Comparison of ENCODE assay signal across 10 cellular contexts in the genomic region with DNA sequence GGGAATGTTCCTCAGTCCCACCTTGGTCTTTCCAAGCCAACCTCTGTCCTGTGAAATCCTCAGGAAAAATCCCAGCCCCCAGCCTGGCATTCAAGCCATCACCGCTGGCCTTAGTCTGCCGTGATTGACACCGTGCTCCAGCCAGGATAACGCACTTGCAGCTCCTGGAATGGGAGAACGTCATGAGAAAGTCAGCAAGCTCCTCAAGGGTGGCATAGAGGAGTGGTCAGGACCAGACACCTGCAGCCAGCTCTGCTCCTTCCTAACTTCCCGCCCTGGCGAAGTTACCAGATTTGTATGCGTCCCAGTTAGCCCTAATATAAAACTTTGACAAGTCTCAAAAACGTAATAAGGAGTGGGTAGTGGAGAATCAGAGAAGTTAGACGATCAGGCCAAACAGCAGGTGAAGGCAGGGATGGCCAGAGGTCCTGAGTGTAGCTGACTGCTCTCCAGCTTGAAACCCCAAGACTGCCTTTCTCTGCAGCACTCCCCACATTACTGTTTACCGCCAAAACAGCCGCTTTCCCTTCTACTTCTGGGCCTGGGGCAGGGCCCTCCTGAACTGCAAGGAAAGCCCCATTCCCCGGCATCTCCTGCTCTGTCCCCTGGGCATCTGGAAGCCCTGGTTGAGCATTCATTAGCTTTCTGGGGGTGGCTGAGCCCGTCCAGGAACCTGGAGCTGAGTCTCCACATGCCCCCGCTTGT. TPM values are rescaled to one million over a fixed set of nuclear protein-coding genes. Genes with fewer than 3 reads are reported as not detected.
DNase-seq lines count a peak whose midpoint lies in the region; ATAC-seq, FAIRE-seq and TF ChIP-seq lines count a peak whose summit lies in the region.
"Had no signal": no experiment of that assay in that cellular context is flagged by ENCODE, and none has a peak within 500 bp of the region (broad histone marks: within the 10 kb centered on the region; RNA-seq: fewer than 3 reads in every experiment).

No MANE protein-coding gene starts in this region.

- FAIRE-seq in urothelium cell line (lab: Jason Lieb, UNC): no peak
- FAIRE-seq: frontal cortex had no signal

- H3K79me2 ChIP-seq in parathyroid adenoma: no peaks in the 10 kb centered on the region

- H3K9ac ChIP-seq in parathyroid adenoma: no peak overlapping the region

- ATAC-seq in HG03280 (IDR thresholded peaks at IDR 0.05; ENCODE audit: unreplicated experiment): no peak

- H3K27ac ChIP-seq in WERI-Rb-1: no peak overlapping the region
- no peak overlapping the region for H3K27ac ChIP-seq in parathyroid adenoma

- peak overlapping the region; percentile 43 for H3K4me3 ChIP-seq in WERI-Rb-1 (ENCODE audit: low read depth, low read length)
- H3K4me3 ChIP-seq in fibroblast of the aortic adventitia (ENCODE audit: low read depth, low read length): peak overlapping the region; percentile 46
- H3K4me3 ChIP-seq in parathyroid adenoma (ENCODE audit: low read depth, low read length): no peak overlapping the region

- DNase-seq in GM13977 (ENCODE audit: low spot score): peak; percentile 18
- no peak for DNase-seq in WERI-Rb-1
- no peak for DNase-seq in fibroblast of the aortic adventitia (ENCODE audit: low read depth)
- DNase-seq in urothelium cell line (ENCODE audit: low spot score): no peak
- no peak for DNase-seq in COLO829 (ENCODE audit: low spot score)
- no peak for DNase-seq in DMS153 (lab: John Stamatoyannopoulos, UW)
- DNase-seq: NCI-H1436 treated with DMSO at 0.1 percent for 48 hours had no signal

- peaks cover 7% of the 10 kb centered on the region for H3K27me3 ChIP-seq in WERI-Rb-1 (ENCODE audit: insufficient read depth, low read depth, severe bottlenecking)
- H3K27me3 ChIP-seq in parathyroid adenoma (ENCODE audit: control insufficient read depth, insufficient read depth, low read length): no peaks in the 10 kb centered on the region

- H3K36me3 ChIP-seq in WERI-Rb-1 (no peaks in the 10 kb centered on the region), parathyroid adenoma (ENCODE audit: control insufficient read depth, insufficient read depth, low read length) (no peaks in the 10 kb centered on the region)

- H3K4me2 ChIP-seq in parathyroid adenoma (ENCODE audit: low read length): no peak overlapping the region

- no peaks in the 10 kb centered on the region for H3K4me1 ChIP-seq in parathyroid adenoma

- in situ Hi-C loops in GM13977 (cut with MboI; ENCODE audit: low pct_unique_long_range_greater_than_20kb, low sequenced_read_pairs, unreplicated experiment): no loop called here

- H2AFZ ChIP-seq in parathyroid adenoma: peak overlapping the region; percentile 89

- TF ChIP-seq CTCF in GM13977 (IDR thresholded peaks at IDR 0.05; ENCODE audit: extremely low read depth, insufficient read depth, missing control alignments) (no peak), WERI-Rb-1 (IDR thresholded peaks at IDR 0.05; ENCODE audit: low read depth, low read length) (no peak), fibroblast of the aortic adventitia (IDR thresholded peaks at IDR 0.05; ENCODE audit: insufficient read depth, low read length) (no peak), parathyroid adenoma (IDR thresholded peaks at IDR 0.05) (no peak)

- H3K9me3 ChIP-seq in WERI-Rb-1 (ENCODE audit: severe bottlenecking) (no peaks in the 10 kb centered on the region), parathyroid adenoma (ENCODE audit: control insufficient read depth, low read length) (no peaks in the 10 kb centered on the region)

RNA-seq across cellular contexts. Expression of a gene that starts 1.3 kb away (rescaled TPM):
- total RNA-seq in fibroblast of the aortic adventitia (ENCODE audit: low replicate concordance): 94.3 and 334 TPM in 2 replicates
